1 cellular context compared by ENCODE assay signal in the genomic region with DNA sequence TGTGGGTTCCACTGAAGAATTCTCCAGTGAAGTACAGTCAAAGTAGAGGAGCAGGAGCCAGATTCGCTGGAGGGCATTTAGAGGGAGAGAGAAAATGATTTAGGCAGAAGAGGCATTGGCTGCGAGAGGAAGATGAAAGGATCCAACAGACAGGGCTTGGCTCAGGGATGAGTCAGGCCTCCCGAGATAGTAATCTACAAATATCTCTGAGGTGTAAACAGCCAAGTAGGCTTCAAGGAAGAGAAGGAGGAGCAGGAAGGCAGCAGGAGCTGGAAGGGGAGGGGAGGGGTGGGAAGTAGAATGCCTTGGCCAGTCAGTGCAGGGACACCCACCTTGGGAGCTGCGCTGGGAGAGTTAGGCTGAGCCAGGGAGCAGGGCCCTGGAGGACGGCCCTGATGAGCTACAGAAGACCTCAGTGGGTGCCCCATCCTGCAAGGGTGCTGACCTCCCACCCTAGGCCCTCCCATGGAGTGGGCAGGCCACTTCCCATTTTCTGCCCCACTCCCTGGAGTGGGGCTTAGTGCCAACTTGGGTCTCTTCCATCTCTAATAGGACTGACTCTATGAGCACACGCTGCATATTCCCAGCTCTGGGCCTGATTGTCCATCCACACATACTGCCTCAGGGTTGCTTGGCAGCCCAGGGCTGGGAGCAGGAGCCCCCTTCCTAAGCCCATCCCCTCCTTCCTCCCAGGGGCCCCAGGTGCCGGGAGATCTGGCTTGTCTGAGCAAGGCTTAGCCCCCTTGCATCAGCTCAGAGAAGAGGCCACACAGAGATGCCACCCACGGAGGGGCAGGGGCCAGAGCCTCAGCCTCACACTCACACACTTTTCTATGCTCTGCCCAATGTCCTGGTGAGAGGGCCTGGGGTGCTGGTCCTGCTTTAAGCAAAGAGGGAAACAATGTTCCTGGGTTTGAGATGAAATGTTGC.
TF ChIP-seq lines count a peak whose summit lies in the region.

No MANE protein-coding gene starts in this region.

TF ChIP-seq in K562, 482 proteins besides CTCF, POLR2A, EP300 and RAD21 (continued from another document and continues in another):
- TF ChIP-seq, protein P1, sequence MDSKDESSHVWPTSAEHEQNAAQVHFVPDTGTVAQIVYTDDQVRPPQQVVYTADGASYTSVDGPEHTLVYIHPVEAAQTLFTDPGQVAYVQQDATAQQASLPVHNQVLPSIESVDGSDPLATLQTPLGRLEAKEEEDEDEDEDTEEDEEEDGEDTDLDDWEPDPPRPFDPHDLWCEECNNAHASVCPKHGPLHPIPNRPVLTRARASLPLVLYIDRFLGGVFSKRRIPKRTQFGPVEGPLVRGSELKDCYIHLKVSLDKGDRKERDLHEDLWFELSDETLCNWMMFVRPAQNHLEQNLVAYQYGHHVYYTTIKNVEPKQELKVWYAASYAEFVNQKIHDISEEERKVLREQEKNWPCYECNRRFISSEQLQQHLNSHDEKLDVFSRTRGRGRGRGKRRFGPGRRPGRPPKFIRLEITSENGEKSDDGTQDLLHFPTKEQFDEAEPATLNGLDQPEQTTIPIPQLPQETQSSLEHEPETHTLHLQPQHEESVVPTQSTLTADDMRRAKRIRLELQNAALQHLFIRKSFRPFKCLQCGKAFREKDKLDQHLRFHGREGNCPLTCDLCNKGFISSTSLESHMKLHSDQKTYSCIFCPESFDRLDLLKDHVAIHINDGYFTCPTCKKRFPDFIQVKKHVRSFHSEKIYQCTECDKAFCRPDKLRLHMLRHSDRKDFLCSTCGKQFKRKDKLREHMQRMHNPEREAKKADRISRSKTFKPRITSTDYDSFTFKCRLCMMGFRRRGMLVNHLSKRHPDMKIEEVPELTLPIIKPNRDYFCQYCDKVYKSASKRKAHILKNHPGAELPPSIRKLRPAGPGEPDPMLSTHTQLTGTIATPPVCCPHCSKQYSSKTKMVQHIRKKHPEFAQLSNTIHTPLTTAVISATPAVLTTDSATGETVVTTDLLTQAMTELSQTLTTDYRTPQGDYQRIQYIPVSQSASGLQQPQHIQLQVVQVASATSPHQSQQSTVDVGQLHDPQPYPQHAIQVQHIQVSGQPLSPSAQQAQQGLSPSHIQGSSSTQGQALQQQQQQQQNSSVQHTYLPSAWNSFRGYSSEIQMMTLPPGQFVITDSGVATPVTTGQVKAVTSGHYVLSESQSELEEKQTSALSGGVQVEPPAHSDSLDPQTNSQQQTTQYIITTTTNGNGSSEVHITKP (IDR thresholded peaks at IDR 0.05; ENCODE audit: partially characterized antibody) = peak; percentile 29
- no peak for TF ChIP-seq BCOR (IDR thresholded peaks at IDR 0.05)
- TF ChIP-seq ZNF780A (CRISPR knock-in tag; IDR thresholded peaks at IDR 0.05) = no peak
- TF ChIP-seq CTBP1 (IDR thresholded peaks at IDR 0.05; ENCODE audit: borderline replicate concordance) = peak; percentile 56; the same call in 1 of the 2 replicates
- TF ChIP-seq DEAF1 (CRISPR knock-in tag; IDR thresholded peaks at IDR 0.05) = no peak
- TF ChIP-seq PHF8 (IDR thresholded peaks at IDR 0.05; ENCODE audit: borderline replicate concordance, low read length) = no peak
- TF ChIP-seq GABPB2 (CRISPR knock-in tag; conservative IDR thresholded peaks at IDR 0.05) = no peak
- TF ChIP-seq NUFIP1 (IDR thresholded peaks at IDR 0.05; ENCODE audit: partially characterized antibody) = no peak
- TF ChIP-seq MTA3 (IDR thresholded peaks at IDR 0.05; ENCODE audit: borderline replicate concordance) = no peak
- no peak for TF ChIP-seq ZFP1 (CRISPR knock-in tag; IDR thresholded peaks at IDR 0.05)
- TF ChIP-seq DIDO1 (tag; IDR thresholded peaks at IDR 0.05; ENCODE audit: low read depth) = no peak
- no peak for TF ChIP-seq HDAC6 (IDR thresholded peaks at IDR 0.05; ENCODE audit: low read depth, low read length)
- no peak for TF ChIP-seq ZNF184 (CRISPR knock-in tag; IDR thresholded peaks at IDR 0.05)
- no peak for TF ChIP-seq ZNF3 (CRISPR knock-in tag; IDR thresholded peaks at IDR 0.05)
- TF ChIP-seq, protein P2, sequence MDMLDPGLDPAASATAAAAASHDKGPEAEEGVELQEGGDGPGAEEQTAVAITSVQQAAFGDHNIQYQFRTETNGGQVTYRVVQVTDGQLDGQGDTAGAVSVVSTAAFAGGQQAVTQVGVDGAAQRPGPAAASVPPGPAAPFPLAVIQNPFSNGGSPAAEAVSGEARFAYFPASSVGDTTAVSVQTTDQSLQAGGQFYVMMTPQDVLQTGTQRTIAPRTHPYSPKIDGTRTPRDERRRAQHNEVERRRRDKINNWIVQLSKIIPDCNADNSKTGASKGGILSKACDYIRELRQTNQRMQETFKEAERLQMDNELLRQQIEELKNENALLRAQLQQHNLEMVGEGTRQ (CRISPR knock-in tag; IDR thresholded peaks at IDR 0.05) = no peak
- TF ChIP-seq LEF1 (IDR thresholded peaks at IDR 0.05) = peak; percentile 37; the same call in 1 of the 2 replicates
- TF ChIP-seq, protein P3, sequence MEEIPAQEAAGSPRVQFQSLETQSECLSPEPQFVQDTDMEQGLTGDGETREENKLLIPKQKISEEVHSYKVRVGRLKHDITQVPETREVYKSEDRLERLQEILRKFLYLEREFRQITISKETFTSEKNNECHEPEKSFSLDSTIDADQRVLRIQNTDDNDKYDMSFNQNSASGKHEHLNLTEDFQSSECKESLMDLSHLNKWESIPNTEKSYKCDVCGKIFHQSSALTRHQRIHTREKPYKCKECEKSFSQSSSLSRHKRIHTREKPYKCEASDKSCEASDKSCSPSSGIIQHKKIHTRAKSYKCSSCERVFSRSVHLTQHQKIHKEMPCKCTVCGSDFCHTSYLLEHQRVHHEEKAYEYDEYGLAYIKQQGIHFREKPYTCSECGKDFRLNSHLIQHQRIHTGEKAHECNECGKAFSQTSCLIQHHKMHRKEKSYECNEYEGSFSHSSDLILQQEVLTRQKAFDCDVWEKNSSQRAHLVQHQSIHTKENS (CRISPR knock-in tag; IDR thresholded peaks at IDR 0.05) = no peak
- TF ChIP-seq ZNF224 (CRISPR knock-in tag; IDR thresholded peaks at IDR 0.05) = no peak
- no peak for TF ChIP-seq CBX2 (IDR thresholded peaks at IDR 0.05; ENCODE audit: insufficient read depth, low read length, poor library complexity, severe bottlenecking)
- no peak for TF ChIP-seq TCF7L2 (IDR thresholded peaks at IDR 0.05; ENCODE audit: low read depth, low read length)
- no peak for TF ChIP-seq ZNF41 (CRISPR knock-in tag; conservative IDR thresholded peaks at IDR 0.05)
- no peak for TF ChIP-seq ZBTB43 (CRISPR knock-in tag; IDR thresholded peaks at IDR 0.05)
- peak; percentile 73; the same call in 1 of the 2 replicates for TF ChIP-seq SMARCE1 (IDR thresholded peaks at IDR 0.05)
- TF ChIP-seq FOXK1 (CRISPR knock-in tag; IDR thresholded peaks at IDR 0.05; ENCODE audit: borderline replicate concordance) = no peak
- TF ChIP-seq ESRRB (CRISPR knock-in tag; IDR thresholded peaks at IDR 0.05; ENCODE audit: borderline replicate concordance) = no peak
- TF ChIP-seq KLF13 (tag; IDR thresholded peaks at IDR 0.05; ENCODE audit: borderline replicate concordance, low read depth) = no peak
- TF ChIP-seq TARDBP (IDR thresholded peaks at IDR 0.05) = no peak
- TF ChIP-seq ZNF584 (CRISPR knock-in tag; IDR thresholded peaks at IDR 0.05; ENCODE audit: low read depth) = no peak
- no peak for TF ChIP-seq TAF7 (tag; IDR thresholded peaks at IDR 0.05)
- TF ChIP-seq TRIM28 (IDR thresholded peaks at IDR 0.05) = no peak
- TF ChIP-seq GTF2F1 (IDR thresholded peaks at IDR 0.05; ENCODE audit: low read depth, low read length) = no peak
- no peak for TF ChIP-seq GMEB1 (CRISPR knock-in tag; IDR thresholded peaks at IDR 0.05)
- no peak for TF ChIP-seq SRF (CRISPR knock-in tag; IDR thresholded peaks at IDR 0.05)
- TF ChIP-seq REST (CRISPR knock-in tag; IDR thresholded peaks at IDR 0.05; ENCODE audit: low read depth) = no peak
- no peak for TF ChIP-seq ARID2 (IDR thresholded peaks at IDR 0.05)
- TF ChIP-seq NFRKB (IDR thresholded peaks at IDR 0.05; ENCODE audit: low read depth) = no peak
- TF ChIP-seq, protein P4, sequence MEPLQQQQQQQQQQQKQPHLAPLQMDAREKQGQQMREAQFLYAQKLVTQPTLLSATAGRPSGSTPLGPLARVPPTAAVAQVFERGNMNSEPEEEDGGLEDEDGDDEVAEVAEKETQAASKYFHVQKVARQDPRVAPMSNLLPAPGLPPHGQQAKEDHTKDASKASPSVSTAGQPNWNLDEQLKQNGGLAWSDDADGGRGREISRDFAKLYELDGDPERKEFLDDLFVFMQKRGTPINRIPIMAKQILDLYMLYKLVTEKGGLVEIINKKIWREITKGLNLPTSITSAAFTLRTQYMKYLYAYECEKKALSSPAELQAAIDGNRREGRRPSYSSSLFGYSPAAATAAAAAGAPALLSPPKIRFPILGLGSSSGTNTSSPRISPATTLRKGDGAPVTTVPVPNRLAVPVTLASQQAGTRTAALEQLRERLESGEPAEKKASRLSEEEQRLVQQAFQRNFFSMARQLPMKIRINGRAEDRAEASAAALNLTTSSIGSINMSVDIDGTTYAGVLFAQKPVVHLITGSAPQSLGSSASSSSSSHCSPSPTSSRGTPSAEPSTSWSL (CRISPR knock-in tag; IDR thresholded peaks at IDR 0.05; ENCODE audit: borderline replicate concordance) = no peak
- TF ChIP-seq MECOM (CRISPR knock-in tag; IDR thresholded peaks at IDR 0.05) = no peak
- TF ChIP-seq POLR3G (IDR thresholded peaks at IDR 0.05; ENCODE audit: extremely low read depth, insufficient read length, insufficient replicate concordance) = no peak
- TF ChIP-seq ZNF766 (CRISPR knock-in tag; conservative IDR thresholded peaks at IDR 0.05) = no peak
- TF ChIP-seq U2AF2 (optimal IDR thresholded peaks at IDR 0.05; ENCODE audit: low read depth, low read length) = no peak
- TF ChIP-seq ZBTB49 (CRISPR knock-in tag; IDR thresholded peaks at IDR 0.05; ENCODE audit: borderline replicate concordance) = no peak
- TF ChIP-seq ZBTB17 (CRISPR knock-in tag; IDR thresholded peaks at IDR 0.05) = no peak
- TF ChIP-seq CREBBP (IDR thresholded peaks at IDR 0.05; ENCODE audit: low read depth, low read length) = no peak
